24 cellular contexts compared by ENCODE assay signal in genomic region chr18:45856526-45856925, GRCh38. TPM values are rescaled to one million over a fixed set of nuclear protein-coding genes. Genes with fewer than 3 reads are reported as not detected.
DNase-seq lines count a peak whose midpoint lies in the region; ATAC-seq and TF ChIP-seq lines count a peak whose summit lies in the region.
"Had no signal": no experiment of that assay in that cellular context is flagged by ENCODE, and none has a peak within 500 bp of the region (broad histone marks: within the 10 kb centered on the region; RNA-seq: fewer than 3 reads in every experiment).

No MANE protein-coding gene starts in this region.

- no peak overlapping the region for H3K9ac ChIP-seq in smooth muscle cell (ENCODE audit: low read depth)

- no peak for TF ChIP-seq CTCF in smooth muscle cell (IDR thresholded peaks at IDR 0.05; ENCODE audit: borderline replicate concordance, insufficient read depth, poor library complexity, severe bottlenecking)

- no peaks in the 10 kb centered on the region for H3K9me3 ChIP-seq in smooth muscle cell (replicated peaks; ENCODE audit: low read depth)
- H3K9me3 ChIP-seq: body of pancreas, left ventricle myocardium inferior, mucosa of descending colon, SJCRH30, suprapubic skin had no signal

- no peak overlapping the region for H3K4me2 ChIP-seq in smooth muscle cell
- H3K4me2 ChIP-seq: PC-9 had no signal

- WGBS in smooth muscle cell (ENCODE audit: low lambda C conversion rate) = 34% methylated on average over 4 of the region's 4 CpGs

- no peak for ATAC-seq in HG03135 (IDR thresholded peaks at IDR 0.05; ENCODE audit: unreplicated experiment)
- ATAC-seq: activated CD8-positive, alpha-beta T cell treated with anti-CD3 and anti-CD28 coated beads, Interleukin-2, amount 10 ng/mL, durations not matched to agents 7 days and 5 days; body of pancreas; mucosa of descending colon had no signal

- H3K36me3 ChIP-seq in smooth muscle cell (ENCODE audit: low read depth) = no peaks in the 10 kb centered on the region
- H3K36me3 ChIP-seq: SJCRH30 had no signal

- H4K20me1 ChIP-seq in smooth muscle cell (ENCODE audit: low read depth) = no peaks in the 10 kb centered on the region

- H3K4me3 ChIP-seq in smooth muscle cell = no peak overlapping the region
- H3K4me3 ChIP-seq: body of pancreas, left ventricle myocardium inferior, mucosa of descending colon, PC-9, SJCRH30, suprapubic skin had no signal

- H3K4me1 ChIP-seq in smooth muscle cell (ENCODE audit: low read depth) = no peaks in the 10 kb centered on the region
- H3K4me1 ChIP-seq: body of pancreas, SJCRH30, suprapubic skin had no signal

- H2AFZ ChIP-seq in smooth muscle cell (ENCODE audit: low read depth) = no peak overlapping the region
- H2AFZ ChIP-seq: PC-9 had no signal

- peak overlapping the region; percentile 50 for H3K27ac ChIP-seq in smooth muscle cell (ENCODE audit: low read depth)
- H3K27ac ChIP-seq: body of pancreas, epithelial cell of prostate, HL-60, left ventricle myocardium inferior, PC-9, SJCRH30, suprapubic skin had no signal

- H3K79me2 ChIP-seq in smooth muscle cell (ENCODE audit: low read depth) = no peaks in the 10 kb centered on the region

- DNase-seq in GM04503 (ENCODE audit: low read depth) (peak; percentile 25), astrocyte of the hippocampus (ENCODE audit: low read depth, low spot score) (peak; percentile 77), fibroblast of the conjunctiva (ENCODE audit: low read depth) (peak; percentile 33), smooth muscle cell (lab: John Stamatoyannopoulos, UW; ENCODE audit: unreplicated experiment) (no peak), GOT3 (lab: John Stamatoyannopoulos, UW) (no peak), SHP77 treated with DMSO at 0.1 percent for 48 hours (lab: John Stamatoyannopoulos, UW) (no peak)
- DNase-seq: activated B cell treated with CpG ODN at 0.5 μM for 24 hours; activated CD8-positive, alpha-beta T cell treated with anti-CD3 and anti-CD28 coated beads, Interleukin-2, amount 10 ng/mL, durations not matched to agents 7 days and 5 days; activated naive CD4-positive, alpha-beta T cell treated with anti-CD3 and anti-CD28 coated beads, Interleukin-2, amount 50 U/mL, for 16 hours; activated T-cell treated with anti-CD3 and anti-CD28 coated beads, Interleukin-2, amount 50 U/mL, for 24 hours; body of pancreas; dermis blood vessel endothelial cell; left ventricle myocardium inferior; mucosa of descending colon; NCI-H187; NCI-H345; PC-9; SJCRH30 had no signal

- peaks cover 7% of the 10 kb centered on the region for H3F3A ChIP-seq in smooth muscle cell (ENCODE audit: low read depth)

- H3K27me3 ChIP-seq in smooth muscle cell (ENCODE audit: low read depth) = no peaks in the 10 kb centered on the region
- H3K27me3 ChIP-seq: body of pancreas, SJCRH30, suprapubic skin had no signal

RNA-seq across cellular contexts. Expression of gene SIGLEC15, which starts 31.1 kb away (rescaled TPM):
- 0.09 and 0.58 TPM in 2 replicates for total RNA-seq in smooth muscle cell
- polyA plus RNA-seq in smooth muscle cell = 1.4 and 3.1 TPM in 2 replicates
- total RNA-seq: activated B cell treated with CpG ODN at 0.5 μM for 24 hours; activated CD8-positive, alpha-beta T cell treated with anti-CD3 and anti-CD28 coated beads, Interleukin-2, amount 10 ng/mL, durations not matched to agents 7 days and 5 days; dermis blood vessel endothelial cell; neural crest cell; T-helper 2 cell treated with Interferon-gamma antibody and Interleukin-4, amounts not matched to agents 100 ng/mL and 5 ng/mL, for 36 hours had no signal

Comparison
In these comparisons a context has a peak if more than half of its experiments do, and no peak if none do; other contexts are left out.
1. DNase-seq: peak in GM04503 (single experiment), astrocyte of the hippocampus (single experiment) and fibroblast of the conjunctiva (single experiment); none in smooth muscle cell (single experiment), GOT3 (single experiment) and SHP77 treated with DMSO at 0.1 percent for 48 hours (single experiment).